7 cellular contexts compared by ENCODE assay signal in genomic region chr15:91723959-91724358, GRCh38.
"Had no signal": no experiment of that assay in that cellular context is flagged by ENCODE, and none has a peak within 500 bp of the region (broad histone marks: within the 10 kb centered on the region; RNA-seq: fewer than 3 reads in every experiment).

No MANE protein-coding gene starts in this region.

- H3K27me3 Mint-ChIP-seq: IgD-negative memory B cell had no signal

- DNase-seq: IMR-90, KBM-7, KG1 had no signal

- H3K4me3 ChIP-seq: K562 had no signal

- H3K27ac ChIP-seq: HL-60 had no signal

- H3K36me3 Mint-ChIP-seq: IgD-negative memory B cell had no signal

- H3K4me1 Mint-ChIP-seq: IgD-negative memory B cell had no signal

- H3K4me3 Mint-ChIP-seq: IgD-negative memory B cell had no signal

- ATAC-seq: K562 had no signal

- FAIRE-seq: HTR-8/SVneo, K562 had no signal

- H3K27ac Mint-ChIP-seq: IgD-negative memory B cell had no signal
